ENCODE assay signal across 14 cellular contexts in the genomic region with DNA sequence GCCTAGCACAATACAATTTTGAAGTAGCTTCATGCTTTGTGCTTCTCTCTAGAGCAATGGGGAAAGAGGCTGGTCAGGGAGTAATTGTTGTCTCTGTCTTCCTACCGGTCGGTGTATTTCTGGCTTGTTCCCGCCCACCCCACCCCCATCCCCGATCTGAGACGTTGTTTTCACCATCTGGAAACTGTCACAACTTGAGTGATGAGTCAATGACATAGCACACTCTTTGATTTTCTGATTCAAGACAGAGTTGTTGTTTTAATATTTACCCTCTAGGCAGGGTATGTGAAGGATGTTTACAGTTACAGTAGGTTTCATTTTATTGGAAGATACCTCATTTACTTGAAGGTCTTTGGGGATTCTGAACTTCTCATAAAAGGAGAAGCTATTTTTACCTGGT. TPM values are rescaled to one million over a fixed set of nuclear protein-coding genes. Genes with fewer than 3 reads are reported as not detected.
DNase-seq lines count a peak whose midpoint lies in the region; ATAC-seq, FAIRE-seq and TF ChIP-seq lines count a peak whose summit lies in the region.
"Had no signal": no experiment of that assay in that cellular context is flagged by ENCODE, and none has a peak within 500 bp of the region (broad histone marks: within the 10 kb centered on the region; RNA-seq: fewer than 3 reads in every experiment).

No MANE protein-coding gene starts in this region.

- no peak overlapping the region for H4K91ac ChIP-seq in trophoblast cell (ENCODE audit: low read depth, low read length)

- H3K23ac ChIP-seq in trophoblast cell (ENCODE audit: low read length) = no peak overlapping the region

- H4K12ac ChIP-seq in trophoblast cell (ENCODE audit: low read depth, low read length) = no peak overlapping the region

- H2BK120ac ChIP-seq in trophoblast cell (ENCODE audit: insufficient read depth, low read length, poor library complexity) = no peak overlapping the region

- H4K8ac ChIP-seq in trophoblast cell (ENCODE audit: low read depth, low read length) = no peak overlapping the region

- TF ChIP-seq CTCF in vagina (IDR thresholded peaks at IDR 0.05) = no peak
- TF ChIP-seq CTCF in pancreas (IDR thresholded peaks at IDR 0.05) = no peak

- ATAC-seq in activated T-cell treated with anti-CD3 and anti-CD28 coated beads, Interleukin-2, amount 50 U/mL, for 72 hours (replicated peaks in 1 of 2) = peak; percentile 84 to 85
- peak; percentile 81 for ATAC-seq in activated T-helper 17 cell treated with anti-CD3 and anti-CD28 coated beads, Interleukin-2, amount 50 U/mL, for 72 hours (replicated peaks)
- peak; percentile 66 for ATAC-seq in stimulated activated naive CD8-positive, alpha-beta T cell treated with anti-CD3 and anti-CD28 coated beads, Interleukin-15, Interleukin-2, amounts not matched to agents 100 U/mL and 50 U/mL, for 24 hours
- no peak for ATAC-seq in pancreas

- no peak overlapping the region for H3K4ac ChIP-seq in trophoblast cell (ENCODE audit: low read depth, low read length)

- H3K4me2 ChIP-seq in trophoblast cell (ENCODE audit: low read length) = no peak overlapping the region
- H3K4me2 ChIP-seq: PC-9 had no signal

- peaks cover 2% of the 10 kb centered on the region for H3K4me1 Mint-ChIP-seq in activated T-cell treated with anti-CD3 and anti-CD28 coated beads, Interleukin-2, amount 50 U/mL, for 72 hours (ENCODE audit: low read depth)
- peaks cover 21% of the 10 kb centered on the region for H3K4me1 Mint-ChIP-seq in activated T-helper 17 cell treated with anti-CD3 and anti-CD28 coated beads, Interleukin-2, amount 50 U/mL, for 72 hours

- H3K14ac ChIP-seq in trophoblast cell (ENCODE audit: low read length) = no peak overlapping the region

- H3K4me1 ChIP-seq in trophoblast cell (ENCODE audit: control insufficient read depth in 1 of 2, insufficient read depth in 2 of 2, low read length in 2 of 2) (peaks cover 0 to 2% of the 10 kb centered on the region in 2 experiments), vagina (no peaks in the 10 kb centered on the region), pancreas (no peaks in the 10 kb centered on the region)

- H3K4me3 Mint-ChIP-seq in activated T-cell treated with anti-CD3 and anti-CD28 coated beads, Interleukin-2, amount 50 U/mL, for 72 hours = peak overlapping the region; percentile 88 to 93
- peak overlapping the region; percentile 85 for H3K4me3 Mint-ChIP-seq in activated T-helper 17 cell treated with anti-CD3 and anti-CD28 coated beads, Interleukin-2, amount 50 U/mL, for 72 hours
- H3K4me3 Mint-ChIP-seq: HFFc6 had no signal

- no peak overlapping the region for H3K18ac ChIP-seq in trophoblast cell (ENCODE audit: low read length)

- no peak for DNase-seq in activated T-cell treated with anti-CD3 and anti-CD28 coated beads, Interleukin-2, amount 50 U/mL, for 72 hours
- DNase-seq in activated T-cell treated with anti-CD3 and anti-CD28 coated beads for 4 hours (no peak), HTR-8/SVneo (ENCODE audit: insufficient read length, low spot score) (peak; percentile 5), trophoblast cell (no peak), vagina (ENCODE audit: extremely low spot score in 2 of 2) (no peak), pancreas (no peak)
- DNase-seq in stimulated activated naive CD8-positive, alpha-beta T cell treated with anti-CD3 and anti-CD28 coated beads, Interleukin-15, Interleukin-2, amounts not matched to agents 100 U/mL and 50 U/mL, for 24 hours = no peak
- DNase-seq: DMS153, HFFc6, NCI-H2227 treated with DMSO at 0.1 percent for 48 hours, PC-9 had no signal

- H2AFZ ChIP-seq in trophoblast cell (ENCODE audit: insufficient read depth, low read length, poor library complexity) = no peak overlapping the region
- H2AFZ ChIP-seq: PC-9 had no signal

- H3K9me3 ChIP-seq in trophoblast cell (ENCODE audit: insufficient read depth, low read depth, low read length) = no peaks in the 10 kb centered on the region
- no peaks in the 10 kb centered on the region for H3K9me3 ChIP-seq in vagina
- no peaks in the 10 kb centered on the region for H3K9me3 ChIP-seq in pancreas

- H2AK5ac ChIP-seq in trophoblast cell (ENCODE audit: low read length) = no peak overlapping the region

- no peaks in the 10 kb centered on the region for H3K27me3 Mint-ChIP-seq in activated T-cell treated with anti-CD3 and anti-CD28 coated beads, Interleukin-2, amount 50 U/mL, for 72 hours (ENCODE audit: low read depth)
- H3K27me3 Mint-ChIP-seq in activated T-helper 17 cell treated with anti-CD3 and anti-CD28 coated beads, Interleukin-2, amount 50 U/mL, for 72 hours = no peaks in the 10 kb centered on the region

- no peak for FAIRE-seq in HTR-8/SVneo (lab: Jason Lieb, UNC)
- FAIRE-seq in pancreas (lab: Jason Lieb, UNC) = no peak

- H3K9me3 Mint-ChIP-seq in activated T-cell treated with anti-CD3 and anti-CD28 coated beads, Interleukin-2, amount 50 U/mL, for 72 hours = peaks cover 0 to 3% of the 10 kb centered on the region in 2 donors
- H3K9me3 Mint-ChIP-seq in activated T-helper 17 cell treated with anti-CD3 and anti-CD28 coated beads, Interleukin-2, amount 50 U/mL, for 72 hours = no peaks in the 10 kb centered on the region
- H3K9me3 Mint-ChIP-seq: HFFc6 had no signal

- intact Hi-C loops in vagina (cut with DNase I) (no loop called here), pancreas (cut with DNase I) (no loop called here)

- peak overlapping the region; percentile 96 for H3K27ac Mint-ChIP-seq in activated T-cell treated with anti-CD3 and anti-CD28 coated beads, Interleukin-2, amount 50 U/mL, for 72 hours
- no peak overlapping the region for H3K27ac Mint-ChIP-seq in activated T-helper 17 cell treated with anti-CD3 and anti-CD28 coated beads, Interleukin-2, amount 50 U/mL, for 72 hours
- H3K27ac Mint-ChIP-seq: HFFc6 had no signal

- no peak for TF ChIP-seq POLR2A in vagina (IDR thresholded peaks at IDR 0.05)

- H3K36me3 ChIP-seq in trophoblast cell (ENCODE audit: control insufficient read depth in 1 of 2, insufficient read depth in 2 of 2, low read length in 2 of 2) (no peaks in the 10 kb centered on the region), vagina (no peaks in the 10 kb centered on the region), pancreas (no peaks in the 10 kb centered on the region)

- H3K27ac ChIP-seq in trophoblast cell (ENCODE audit: low read depth, low read length) = no peak overlapping the region
- H3K27ac ChIP-seq in vagina = no peak overlapping the region
- no peak overlapping the region for H3K27ac ChIP-seq in pancreas
- H3K27ac ChIP-seq: PC-9 had no signal

- peaks cover 17 to 49% of the 10 kb centered on the region in 2 donors for H3K36me3 Mint-ChIP-seq in activated T-cell treated with anti-CD3 and anti-CD28 coated beads, Interleukin-2, amount 50 U/mL, for 72 hours (ENCODE audit: insufficient read depth in 2 of 2)
- H3K36me3 Mint-ChIP-seq in activated T-helper 17 cell treated with anti-CD3 and anti-CD28 coated beads, Interleukin-2, amount 50 U/mL, for 72 hours (ENCODE audit: low read depth) = no peaks in the 10 kb centered on the region

- no peak overlapping the region for H2BK5ac ChIP-seq in trophoblast cell (ENCODE audit: low read depth, low read length, poor library complexity)

- H3K4me3 ChIP-seq in trophoblast cell (ENCODE audit: low read depth, low read length) (no peak overlapping the region), vagina (no peak overlapping the region), pancreas (no peak overlapping the region)
- H3K4me3 ChIP-seq: PC-9 had no signal

- H3K27me3 ChIP-seq in trophoblast cell (ENCODE audit: insufficient read depth, low read length) = no peaks in the 10 kb centered on the region
- H3K27me3 ChIP-seq in vagina = no peaks in the 10 kb centered on the region
- H3K27me3 ChIP-seq in pancreas = no peaks in the 10 kb centered on the region

- WGBS in trophoblast cell (ENCODE audit: extremely low coverage, insufficient coverage, insufficient read length) = no CpG with 5 or more reads among the region's 5 CpGs
- 47 to 52% methylated on average over 5 of the region's 5 CpGs for WGBS in pancreas, 2 donors

- no peaks in the 10 kb centered on the region for H3K79me2 ChIP-seq in trophoblast cell (ENCODE audit: control insufficient read depth, insufficient read depth, low read length, poor library complexity)

- H3K9ac ChIP-seq in trophoblast cell (ENCODE audit: low read length) = no peak overlapping the region

- H2BK12ac ChIP-seq in trophoblast cell (ENCODE audit: low read length) = no peak overlapping the region

- no peaks in the 10 kb centered on the region for H3K79me1 ChIP-seq in trophoblast cell (ENCODE audit: low read length)

RNA-seq across cellular contexts. Expression of gene IL12RB2, which starts 7.0 kb away (rescaled TPM):
- 100 to 1,000 TPM; 128 to 136 TPM for total RNA-seq in activated T-cell treated with anti-CD3 and anti-CD28 coated beads, Interleukin-2, amount 50 U/mL, for 72 hours
- 10 to 100 TPM; 57.4 to 63.3 TPM for total RNA-seq in activated T-helper 17 cell treated with anti-CD3 and anti-CD28 coated beads, Interleukin-2, amount 50 U/mL, for 72 hours
- polyA plus RNA-seq in trophoblast cell (2013) = not detected in 2 replicates
- 0.74 TPM for total RNA-seq in vagina
- 1 to 10 TPM; 2.1 to 5.0 (median 3.5) TPM for total RNA-seq in pancreas
- polyA plus RNA-seq in pancreas = under 1 TPM; 0.65 to 0.92 TPM
- total RNA-seq: HFFc6, HT1080, osteocyte, PC-9 had no signal

Comparison
In these comparisons a context has a peak if more than half of its experiments do, and no peak if none do; other contexts are left out.
1. ATAC-seq: peak in activated T-cell treated with anti-CD3 and anti-CD28 coated beads, Interleukin-2, amount 50 U/mL, for 72 hours (2 of 2), activated T-helper 17 cell treated with anti-CD3 and anti-CD28 coated beads, Interleukin-2, amount 50 U/mL, for 72 hours (single experiment) and stimulated activated naive CD8-positive, alpha-beta T cell treated with anti-CD3 and anti-CD28 coated beads, Interleukin-15, Interleukin-2, amounts not matched to agents 100 U/mL and 50 U/mL, for 24 hours (single experiment); none in pancreas (0 of 4).
2. RNA of gene IL12RB2, which starts 7.0 kb away (total RNA-seq): 128 to 136 TPM in activated T-cell treated with anti-CD3 and anti-CD28 coated beads, Interleukin-2, amount 50 U/mL, for 72 hours and 57.4 to 63.3 TPM in activated T-helper 17 cell treated with anti-CD3 and anti-CD28 coated beads, Interleukin-2, amount 50 U/mL, for 72 hours; 2.1 to 5.0 TPM in pancreas and 0.74 TPM in vagina (single experiment); every median in the first group is over 4 times any median in the second.